In genomic region chr22:29769723-29770321, GRCh38 we compare ENCODE assay signal across 1 cellular context.
TF ChIP-seq lines count a peak whose summit lies in the region.

No MANE protein-coding gene starts in this region.

TF ChIP-seq in HepG2, 621 proteins besides CTCF, POLR2A, EP300 and RAD21 (continued from another document and continues in another):
- TF ChIP-seq TFE3 (CRISPR knock-in tag; IDR thresholded peaks at IDR 0.05) (peak; percentile 29; the same call in 1 of the 2 replicates), ZNF609 (CRISPR knock-in tag; IDR thresholded peaks at IDR 0.05; ENCODE audit: borderline replicate concordance) (peak; percentile 69; the same call in 1 of the 2 replicates), ZNF160 (CRISPR knock-in tag; IDR thresholded peaks at IDR 0.05) (no peak), BCL6 (CRISPR knock-in tag; IDR thresholded peaks at IDR 0.05) (peak; percentile 69), TFAP4 (IDR thresholded peaks at IDR 0.05; ENCODE audit: borderline replicate concordance, low read depth) (peak; percentile 38; the same call in 1 of the 2 replicates), ZFP1 (CRISPR knock-in tag; IDR thresholded peaks at IDR 0.05) (no peak), MED13 (CRISPR knock-in tag; IDR thresholded peaks at IDR 0.05) (no peak), ZNF780A (CRISPR knock-in tag; IDR thresholded peaks at IDR 0.05) (no peak), ZNF432 (CRISPR knock-in tag; IDR thresholded peaks at IDR 0.05; ENCODE audit: borderline replicate concordance) (no peak), RXRA (CRISPR knock-in tag; IDR thresholded peaks at IDR 0.05) (no peak; the same call in 1 of the 2 replicates), ZNF383 (CRISPR knock-in tag; IDR thresholded peaks at IDR 0.05; ENCODE audit: borderline replicate concordance) (no peak), ZNF362 (CRISPR knock-in tag; IDR thresholded peaks at IDR 0.05; ENCODE audit: borderline replicate concordance) (no peak), HNRNPUL1 (IDR thresholded peaks at IDR 0.05; ENCODE audit: low read depth, low read length) (no peak), KAT8 (CRISPR knock-in tag; IDR thresholded peaks at IDR 0.05) (0 out of 2 replicates have a peak, but pooled peaks have one; percentile 42), ZBTB14 (CRISPR knock-in tag; IDR thresholded peaks at IDR 0.05) (no peak), DPF2 (CRISPR knock-in tag; IDR thresholded peaks at IDR 0.05; ENCODE audit: borderline replicate concordance, low read depth) (no peak), ZSCAN30 (CRISPR knock-in tag; IDR thresholded peaks at IDR 0.05) (no peak; the same call in 1 of the 2 replicates), TCF7 (IDR thresholded peaks at IDR 0.05; ENCODE audit: low read depth) (peak; percentile 94), ISL2 (CRISPR knock-in tag; IDR thresholded peaks at IDR 0.05) (peak; percentile 84), ARNT (IDR thresholded peaks at IDR 0.05) (no peak), ZNF660 (CRISPR knock-in tag; IDR thresholded peaks at IDR 0.05; ENCODE audit: borderline replicate concordance, low read depth) (no peak), ZFP36L2 (CRISPR knock-in tag; IDR thresholded peaks at IDR 0.05) (no peak), DMTF1 (CRISPR knock-in tag; IDR thresholded peaks at IDR 0.05) (no peak), TRIM24 (CRISPR knock-in tag; IDR thresholded peaks at IDR 0.05) (no peak)
- TF ChIP-seq, protein P1, sequence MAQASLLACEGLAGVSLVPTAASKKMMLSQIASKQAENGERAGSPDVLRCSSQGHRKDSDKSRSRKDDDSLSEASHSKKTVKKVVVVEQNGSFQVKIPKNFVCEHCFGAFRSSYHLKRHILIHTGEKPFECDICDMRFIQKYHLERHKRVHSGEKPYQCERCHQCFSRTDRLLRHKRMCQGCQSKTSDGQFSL (CRISPR knock-in tag; IDR thresholded peaks at IDR 0.05): no peak
- TF ChIP-seq, protein P2, sequence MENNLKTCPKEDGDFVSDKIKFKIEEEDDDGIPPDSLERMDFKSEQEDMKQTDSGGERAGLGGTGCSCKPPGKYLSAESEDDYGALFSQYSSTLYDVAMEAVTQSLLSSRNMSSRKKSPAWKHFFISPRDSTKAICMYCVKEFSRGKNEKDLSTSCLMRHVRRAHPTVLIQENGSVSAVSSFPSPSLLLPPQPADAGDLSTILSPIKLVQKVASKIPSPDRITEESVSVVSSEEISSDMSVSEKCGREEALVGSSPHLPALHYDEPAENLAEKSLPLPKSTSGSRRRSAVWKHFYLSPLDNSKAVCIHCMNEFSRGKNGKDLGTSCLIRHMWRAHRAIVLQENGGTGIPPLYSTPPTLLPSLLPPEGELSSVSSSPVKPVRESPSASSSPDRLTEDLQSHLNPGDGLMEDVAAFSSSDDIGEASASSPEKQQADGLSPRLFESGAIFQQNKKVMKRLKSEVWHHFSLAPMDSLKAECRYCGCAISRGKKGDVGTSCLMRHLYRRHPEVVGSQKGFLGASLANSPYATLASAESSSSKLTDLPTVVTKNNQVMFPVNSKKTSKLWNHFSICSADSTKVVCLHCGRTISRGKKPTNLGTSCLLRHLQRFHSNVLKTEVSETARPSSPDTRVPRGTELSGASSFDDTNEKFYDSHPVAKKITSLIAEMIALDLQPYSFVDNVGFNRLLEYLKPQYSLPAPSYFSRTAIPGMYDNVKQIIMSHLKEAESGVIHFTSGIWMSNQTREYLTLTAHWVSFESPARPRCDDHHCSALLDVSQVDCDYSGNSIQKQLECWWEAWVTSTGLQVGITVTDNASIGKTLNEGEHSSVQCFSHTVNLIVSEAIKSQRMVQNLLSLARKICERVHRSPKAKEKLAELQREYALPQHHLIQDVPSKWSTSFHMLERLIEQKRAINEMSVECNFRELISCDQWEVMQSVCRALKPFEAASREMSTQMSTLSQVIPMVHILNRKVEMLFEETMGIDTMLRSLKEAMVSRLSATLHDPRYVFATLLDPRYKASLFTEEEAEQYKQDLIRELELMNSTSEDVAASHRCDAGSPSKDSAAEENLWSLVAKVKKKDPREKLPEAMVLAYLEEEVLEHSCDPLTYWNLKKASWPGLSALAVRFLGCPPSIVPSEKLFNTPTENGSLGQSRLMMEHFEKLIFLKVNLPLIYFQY (CRISPR knock-in tag; IDR thresholded peaks at IDR 0.05; ENCODE audit: borderline replicate concordance): no peak
- TF ChIP-seq, protein P3, sequence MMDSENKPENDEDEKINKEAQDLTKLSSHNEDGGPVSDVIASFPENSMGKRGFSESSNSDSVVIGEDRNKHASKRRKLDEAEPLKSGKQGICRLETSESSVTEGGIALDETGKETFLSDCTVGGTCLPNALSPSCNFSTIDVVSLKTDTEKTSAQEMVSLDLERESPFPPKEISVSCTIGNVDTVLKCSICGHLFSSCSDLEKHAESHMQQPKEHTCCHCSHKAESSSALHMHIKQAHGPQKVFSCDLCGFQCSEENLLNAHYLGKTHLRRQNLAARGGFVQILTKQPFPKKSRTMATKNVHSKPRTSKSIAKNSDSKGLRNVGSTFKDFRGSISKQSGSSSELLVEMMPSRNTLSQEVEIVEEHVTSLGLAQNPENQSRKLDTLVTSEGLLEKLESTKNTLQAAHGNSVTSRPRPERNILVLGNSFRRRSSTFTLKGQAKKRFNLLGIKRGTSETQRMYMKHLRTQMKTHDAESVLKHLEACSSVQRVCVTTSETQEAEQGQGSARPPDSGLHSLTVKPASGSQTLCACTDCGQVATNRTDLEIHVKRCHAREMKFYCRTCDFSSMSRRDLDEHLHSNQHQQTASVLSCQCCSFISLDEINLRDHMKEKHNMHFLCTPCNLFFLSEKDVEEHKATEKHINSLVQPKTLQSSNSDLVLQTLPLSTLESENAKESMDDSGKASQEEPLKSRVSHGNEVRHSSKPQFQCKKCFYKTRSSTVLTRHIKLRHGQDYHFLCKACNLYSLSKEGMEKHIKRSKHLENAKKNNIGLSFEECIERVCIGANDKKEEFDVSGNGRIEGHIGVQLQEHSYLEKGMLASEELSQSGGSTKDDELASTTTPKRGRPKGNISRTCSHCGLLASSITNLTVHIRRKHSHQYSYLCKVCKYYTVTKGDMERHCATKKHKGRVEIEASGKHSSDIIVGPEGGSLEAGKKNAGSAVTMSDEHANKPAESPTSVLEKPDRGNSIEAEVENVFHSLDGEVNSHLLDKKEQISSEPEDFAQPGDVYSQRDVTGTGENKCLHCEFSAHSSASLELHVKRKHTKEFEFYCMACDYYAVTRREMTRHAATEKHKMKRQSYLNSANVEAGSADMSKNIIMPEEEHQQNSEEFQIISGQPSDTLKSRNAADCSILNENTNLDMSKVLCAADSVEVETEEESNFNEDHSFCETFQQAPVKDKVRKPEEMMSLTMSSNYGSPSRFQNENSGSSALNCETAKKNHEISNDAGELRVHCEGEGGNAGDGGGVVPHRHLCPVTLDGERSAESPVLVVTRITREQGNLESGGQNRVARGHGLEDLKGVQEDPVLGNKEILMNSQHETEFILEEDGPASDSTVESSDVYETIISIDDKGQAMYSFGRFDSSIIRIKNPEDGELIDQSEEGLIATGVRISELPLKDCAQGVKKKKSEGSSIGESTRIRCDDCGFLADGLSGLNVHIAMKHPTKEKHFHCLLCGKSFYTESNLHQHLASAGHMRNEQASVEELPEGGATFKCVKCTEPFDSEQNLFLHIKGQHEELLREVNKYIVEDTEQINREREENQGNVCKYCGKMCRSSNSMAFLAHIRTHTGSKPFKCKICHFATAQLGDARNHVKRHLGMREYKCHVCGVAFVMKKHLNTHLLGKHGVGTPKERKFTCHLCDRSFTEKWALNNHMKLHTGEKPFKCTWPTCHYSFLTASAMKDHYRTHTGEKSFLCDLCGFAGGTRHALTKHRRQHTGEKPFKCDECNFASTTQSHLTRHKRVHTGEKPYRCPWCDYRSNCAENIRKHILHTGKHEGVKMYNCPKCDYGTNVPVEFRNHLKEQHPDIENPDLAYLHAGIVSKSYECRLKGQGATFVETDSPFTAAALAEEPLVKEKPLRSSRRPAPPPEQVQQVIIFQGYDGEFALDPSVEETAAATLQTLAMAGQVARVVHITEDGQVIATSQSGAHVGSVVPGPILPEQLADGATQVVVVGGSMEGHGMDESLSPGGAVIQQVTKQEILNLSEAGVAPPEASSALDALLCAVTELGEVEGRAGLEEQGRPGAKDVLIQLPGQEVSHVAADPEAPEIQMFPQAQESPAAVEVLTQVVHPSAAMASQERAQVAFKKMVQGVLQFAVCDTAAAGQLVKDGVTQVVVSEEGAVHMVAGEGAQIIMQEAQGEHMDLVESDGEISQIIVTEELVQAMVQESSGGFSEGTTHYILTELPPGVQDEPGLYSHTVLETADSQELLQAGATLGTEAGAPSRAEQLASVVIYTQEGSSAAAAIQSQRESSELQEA (CRISPR knock-in tag; IDR thresholded peaks at IDR 0.05; ENCODE audit: not compliant biosample characterization): no peak
